Comparison of ENCODE assay signal across 25 cellular contexts in genomic region chr3:194624956-194625355, GRCh38.
"Had no signal": no experiment of that assay in that cellular context is flagged by ENCODE, and none has a peak within 500 bp of the region (broad histone marks: within the 10 kb centered on the region; RNA-seq: fewer than 3 reads in every experiment).

No MANE protein-coding gene starts in this region.

- H3K4me1 ChIP-seq: lower lobe of right lung, parathyroid adenoma, right atrium auricular region, testis had no signal

- H3K4me2 ChIP-seq: smooth muscle cell had no signal

- H3K27me3 ChIP-seq: left lung, neutrophil, right atrium auricular region, stomach, testis, thyroid gland, transverse colon, upper lobe of right lung had no signal

- H3K9me3 ChIP-seq: left lung, lower lobe of right lung, neutrophil, right atrium auricular region, stomach, testis, thyroid gland, transverse colon, upper lobe of right lung had no signal

- ATAC-seq: left colon; left lung; lower lobe of right lung; naive thymus-derived CD8-positive, alpha-beta T cell; stimulated activated naive B cell treated with anti-CD40 and anti-IgM and Interleukin-4, amounts not matched to agents 10 μg/mL and 1 μg/mL and 100 μg/mL, for 72 hours; stimulated activated naive CD8-positive, alpha-beta T cell treated with anti-CD3 and anti-CD28 coated beads, Interleukin-15, Interleukin-2, amounts not matched to agents 100 U/mL and 50 U/mL, for 24 hours; upper lobe of right lung had no signal

- H2AFZ ChIP-seq: parathyroid adenoma had no signal

- H3K4me3 ChIP-seq: left lung, lower lobe of right lung, right atrium auricular region, smooth muscle cell, stomach, testis, thyroid gland, transverse colon, upper lobe of right lung had no signal

- H3K9ac ChIP-seq: parathyroid adenoma had no signal

- H3K27ac ChIP-seq: left lung, lower lobe of right lung, neutrophil, parathyroid adenoma, right atrium auricular region, stomach, testis, thyroid gland, transverse colon, upper lobe of right lung had no signal

- FAIRE-seq: keratinocyte, urothelium cell line had no signal

- H3K79me2 ChIP-seq: parathyroid adenoma had no signal

- DNase-seq: hippocampal formation; left colon; lower lobe of right lung; mammary epithelial cell; mesenchymal stem cell; naive thymus-derived CD8-positive, alpha-beta T cell; occipital lobe; stimulated activated CD4-positive, alpha-beta T cell treated with anti-CD3 and anti-CD28 coated beads, Interleukin-12 subunit alpha, Interleukin-12 subunit beta, amount 100 ng/mL, for 4 hours; stimulated activated CD4-positive, alpha-beta T cell treated with anti-CD3 and anti-CD28 coated beads, Interleukin-15, amount 100 ng/mL, for 24 hours; stimulated activated CD4-positive, alpha-beta T cell treated with anti-CD3 and anti-CD28 coated beads, Interleukin-2, amount 100 ng/mL, for 24 hours; stimulated activated CD4-positive, alpha-beta T cell treated with anti-CD3 and anti-CD28 coated beads, Interleukin-4, amount 100 ng/mL, for 1 hour; stimulated activated naive B cell treated with anti-CD40 and anti-IgM and Interleukin-4, amounts not matched to agents 10 μg/mL and 1 μg/mL and 100 μg/mL, for 72 hours; stimulated activated naive CD8-positive, alpha-beta T cell treated with anti-CD3 and anti-CD28 coated beads, Interleukin-15, Interleukin-2, amounts not matched to agents 100 U/mL and 50 U/mL, for 24 hours; stomach; testis; thyroid gland; transverse colon; upper lobe of right lung had no signal
